In genomic region chr21:46264046-46264689, GRCh38 we compare ENCODE assay signal across 1 cellular context.
TF ChIP-seq lines count a peak whose summit lies in the region.

No MANE protein-coding gene starts in this region.

TF ChIP-seq in HEK293, 187 proteins besides CTCF, POLR2A, EP300 and RAD21:
- TF ChIP-seq ZNF692 (tag by site-specific recombination; IDR thresholded peaks at IDR 0.05) = no peak
- peak; percentile 92 for TF ChIP-seq ZIC2 (tag by site-specific recombination; IDR thresholded peaks at IDR 0.05)
